ENCODE assay signal across 2 cellular contexts in the genomic region with DNA sequence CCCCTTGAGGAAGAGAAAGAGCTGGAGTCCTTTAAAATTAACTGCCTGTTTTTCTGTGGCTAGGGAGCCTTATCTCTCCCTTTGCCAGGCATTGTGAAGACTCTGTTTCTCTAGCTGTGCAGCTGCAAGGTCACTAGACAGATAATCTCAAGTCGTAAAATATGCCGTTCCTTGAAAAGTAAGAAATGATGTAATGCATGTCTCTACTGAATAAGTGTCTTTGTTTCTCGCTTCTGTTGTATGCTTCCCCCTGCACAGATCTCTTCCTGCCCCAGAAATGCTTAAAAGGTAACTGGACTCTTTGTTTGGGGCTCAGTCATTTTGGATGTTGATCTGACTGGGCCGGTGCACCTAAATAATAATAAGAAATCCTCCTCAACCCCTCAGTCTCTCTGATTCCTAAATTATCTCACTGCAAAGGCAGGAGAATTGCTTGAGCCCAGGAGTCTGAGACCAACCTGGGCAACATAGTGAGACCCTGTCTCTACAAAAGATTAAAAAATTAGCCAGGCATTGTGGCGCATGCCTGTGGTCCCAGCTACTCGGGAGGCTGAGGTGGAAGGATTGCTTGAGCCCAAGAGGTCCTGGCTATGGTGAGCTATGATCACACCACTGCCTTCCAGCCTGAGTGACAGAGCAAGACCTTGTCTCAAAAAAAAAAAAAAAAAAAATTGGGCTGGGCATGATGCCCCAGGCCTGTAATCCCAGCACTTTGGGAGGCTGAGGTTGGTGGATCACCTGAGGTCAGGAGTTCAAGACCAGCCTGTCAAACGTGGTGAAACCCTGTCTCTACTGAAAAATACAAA.
TF ChIP-seq lines count a peak whose summit lies in the region.

No MANE protein-coding gene starts in this region.

TF ChIP-seq in HEK293, 187 proteins besides CTCF, POLR2A, EP300 and RAD21 (continued from another document):
- TF ChIP-seq ZNF561 (tag by site-specific recombination; IDR thresholded peaks at IDR 0.05; ENCODE audit: borderline replicate concordance), result peak; percentile 87
- TF ChIP-seq, protein P1, sequence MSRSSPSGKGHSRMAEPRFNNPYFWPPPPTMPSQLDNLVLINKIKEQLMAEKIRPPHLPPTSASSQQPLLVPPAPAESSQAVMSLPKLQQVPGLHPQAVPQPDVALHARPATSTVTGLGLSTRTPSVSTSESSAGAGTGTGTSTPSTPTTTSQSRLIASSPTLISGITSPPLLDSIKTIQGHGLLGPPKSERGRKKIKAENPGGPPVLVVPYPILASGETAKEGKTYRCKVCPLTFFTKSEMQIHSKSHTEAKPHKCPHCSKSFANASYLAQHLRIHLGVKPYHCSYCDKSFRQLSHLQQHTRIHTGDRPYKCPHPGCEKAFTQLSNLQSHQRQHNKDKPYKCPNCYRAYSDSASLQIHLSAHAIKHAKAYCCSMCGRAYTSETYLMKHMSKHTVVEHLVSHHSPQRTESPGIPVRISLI (tag by site-specific recombination; IDR thresholded peaks at IDR 0.05), result peak; percentile 79
- peak; percentile 57; the same call in 1 of the 2 replicates for TF ChIP-seq ZNF335 (tag by site-specific recombination; conservative IDR thresholded peaks at IDR 0.05)
- peak; percentile 30; the same call in 1 of the 2 replicates for TF ChIP-seq ZBTB20 (tag by site-specific recombination; IDR thresholded peaks at IDR 0.05)
- TF ChIP-seq MZF1 (tag by site-specific recombination; IDR thresholded peaks at IDR 0.05; ENCODE audit: borderline replicate concordance), result peak; percentile 31; the same call in 1 of the 2 replicates
- TF ChIP-seq, protein P2, sequence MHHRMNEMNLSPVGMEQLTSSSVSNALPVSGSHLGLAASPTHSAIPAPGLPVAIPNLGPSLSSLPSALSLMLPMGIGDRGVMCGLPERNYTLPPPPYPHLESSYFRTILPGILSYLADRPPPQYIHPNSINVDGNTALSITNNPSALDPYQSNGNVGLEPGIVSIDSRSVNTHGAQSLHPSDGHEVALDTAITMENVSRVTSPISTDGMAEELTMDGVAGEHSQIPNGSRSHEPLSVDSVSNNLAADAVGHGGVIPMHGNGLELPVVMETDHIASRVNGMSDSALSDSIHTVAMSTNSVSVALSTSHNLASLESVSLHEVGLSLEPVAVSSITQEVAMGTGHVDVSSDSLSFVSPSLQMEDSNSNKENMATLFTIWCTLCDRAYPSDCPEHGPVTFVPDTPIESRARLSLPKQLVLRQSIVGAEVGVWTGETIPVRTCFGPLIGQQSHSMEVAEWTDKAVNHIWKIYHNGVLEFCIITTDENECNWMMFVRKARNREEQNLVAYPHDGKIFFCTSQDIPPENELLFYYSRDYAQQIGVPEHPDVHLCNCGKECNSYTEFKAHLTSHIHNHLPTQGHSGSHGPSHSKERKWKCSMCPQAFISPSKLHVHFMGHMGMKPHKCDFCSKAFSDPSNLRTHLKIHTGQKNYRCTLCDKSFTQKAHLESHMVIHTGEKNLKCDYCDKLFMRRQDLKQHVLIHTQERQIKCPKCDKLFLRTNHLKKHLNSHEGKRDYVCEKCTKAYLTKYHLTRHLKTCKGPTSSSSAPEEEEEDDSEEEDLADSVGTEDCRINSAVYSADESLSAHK (tag by site-specific recombination; IDR thresholded peaks at IDR 0.05), result peak; percentile 69
- TF ChIP-seq ATF2 (tag by site-specific recombination; IDR thresholded peaks at IDR 0.05; ENCODE audit: low read depth), result peak; percentile 94
- 0 out of 2 replicates have a peak, but pooled peaks have one; percentile 39 for TF ChIP-seq WT1 (tag by site-specific recombination; IDR thresholded peaks at IDR 0.05)
- TF ChIP-seq, protein P3, sequence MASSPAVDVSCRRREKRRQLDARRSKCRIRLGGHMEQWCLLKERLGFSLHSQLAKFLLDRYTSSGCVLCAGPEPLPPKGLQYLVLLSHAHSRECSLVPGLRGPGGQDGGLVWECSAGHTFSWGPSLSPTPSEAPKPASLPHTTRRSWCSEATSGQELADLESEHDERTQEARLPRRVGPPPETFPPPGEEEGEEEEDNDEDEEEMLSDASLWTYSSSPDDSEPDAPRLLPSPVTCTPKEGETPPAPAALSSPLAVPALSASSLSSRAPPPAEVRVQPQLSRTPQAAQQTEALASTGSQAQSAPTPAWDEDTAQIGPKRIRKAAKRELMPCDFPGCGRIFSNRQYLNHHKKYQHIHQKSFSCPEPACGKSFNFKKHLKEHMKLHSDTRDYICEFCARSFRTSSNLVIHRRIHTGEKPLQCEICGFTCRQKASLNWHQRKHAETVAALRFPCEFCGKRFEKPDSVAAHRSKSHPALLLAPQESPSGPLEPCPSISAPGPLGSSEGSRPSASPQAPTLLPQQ (tag by site-specific recombination; IDR thresholded peaks at IDR 0.05), result peak; percentile 71; the same call in 1 of the 2 replicates
- TF ChIP-seq OVOL3 (tag by site-specific recombination; IDR thresholded peaks at IDR 0.05), result peak; percentile 62; the same call in 1 of the 2 replicates
- 0 out of 2 replicates have a peak, but pooled peaks have one; percentile 33 for TF ChIP-seq ZNF580 (tag by site-specific recombination; IDR thresholded peaks at IDR 0.05)
TF ChIP-seq in HEK293: peak in this region for 31; not testable (repeated sequence) for 156.

TF ChIP-seq in K562, 482 proteins besides CTCF, POLR2A, EP300 and RAD21 (continued from another document):
- TF ChIP-seq, protein P4, sequence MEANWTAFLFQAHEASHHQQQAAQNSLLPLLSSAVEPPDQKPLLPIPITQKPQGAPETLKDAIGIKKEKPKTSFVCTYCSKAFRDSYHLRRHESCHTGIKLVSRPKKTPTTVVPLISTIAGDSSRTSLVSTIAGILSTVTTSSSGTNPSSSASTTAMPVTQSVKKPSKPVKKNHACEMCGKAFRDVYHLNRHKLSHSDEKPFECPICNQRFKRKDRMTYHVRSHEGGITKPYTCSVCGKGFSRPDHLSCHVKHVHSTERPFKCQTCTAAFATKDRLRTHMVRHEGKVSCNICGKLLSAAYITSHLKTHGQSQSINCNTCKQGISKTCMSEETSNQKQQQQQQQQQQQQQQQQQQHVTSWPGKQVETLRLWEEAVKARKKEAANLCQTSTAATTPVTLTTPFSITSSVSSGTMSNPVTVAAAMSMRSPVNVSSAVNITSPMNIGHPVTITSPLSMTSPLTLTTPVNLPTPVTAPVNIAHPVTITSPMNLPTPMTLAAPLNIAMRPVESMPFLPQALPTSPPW (CRISPR knock-in tag; IDR thresholded peaks at IDR 0.05), result peak; percentile 43
- TF ChIP-seq CBFA2T2 (conservative IDR thresholded peaks at IDR 0.05) (peak; percentile 78), HDAC3 (IDR thresholded peaks at IDR 0.05; ENCODE audit: borderline replicate concordance, partially characterized antibody) (peak; percentile 63), ATF7 (IDR thresholded peaks at IDR 0.05) (peak; percentile 97), ZNF24 (IDR thresholded peaks at IDR 0.05) (peak; percentile 57; the same call in 1 of the 2 replicates), TBL1XR1 (IDR thresholded peaks at IDR 0.05; ENCODE audit: low read length in 2 of 2) (0 out of 4 replicates have a peak, but pooled peaks of 1 of the 2 experiments have one; percentile 1), LEF1 (IDR thresholded peaks at IDR 0.05) (peak; percentile 69), ARID1B (IDR thresholded peaks at IDR 0.05) (peak; percentile 86), ARNT (IDR thresholded peaks at IDR 0.05) (peak in 1 of 2 experiments; percentile 72; a peak in 1 of 4 replicates), BRD9 (IDR thresholded peaks at IDR 0.05; ENCODE audit: low read depth, partially characterized antibody) (peak; percentile 53), SMARCA4 (IDR thresholded peaks at IDR 0.05) (peak; percentile 52; the same call in 1 of the 2 replicates), EP400 (IDR thresholded peaks at IDR 0.05) (peak; percentile 53), CEBPB (tag; IDR thresholded peaks at IDR 0.05) (peak; percentile 44)
- TF ChIP-seq, protein P5, sequence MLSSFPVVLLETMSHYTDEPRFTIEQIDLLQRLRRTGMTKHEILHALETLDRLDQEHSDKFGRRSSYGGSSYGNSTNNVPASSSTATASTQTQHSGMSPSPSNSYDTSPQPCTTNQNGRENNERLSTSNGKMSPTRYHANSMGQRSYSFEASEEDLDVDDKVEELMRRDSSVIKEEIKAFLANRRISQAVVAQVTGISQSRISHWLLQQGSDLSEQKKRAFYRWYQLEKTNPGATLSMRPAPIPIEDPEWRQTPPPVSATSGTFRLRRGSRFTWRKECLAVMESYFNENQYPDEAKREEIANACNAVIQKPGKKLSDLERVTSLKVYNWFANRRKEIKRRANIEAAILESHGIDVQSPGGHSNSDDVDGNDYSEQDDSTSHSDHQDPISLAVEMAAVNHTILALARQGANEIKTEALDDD (IDR thresholded peaks at IDR 0.05), result peak; percentile 57; the same call in 1 of the 2 replicates
TF ChIP-seq in K562: peak in this region for 46; not testable (repeated sequence) for 436.
